ENCODE assay signal across 1 cellular context in genomic region chr6:135498178-135498841, GRCh38.
TF ChIP-seq lines count a peak whose summit lies in the region.

No MANE protein-coding gene starts in this region.

TF ChIP-seq in HepG2, 621 proteins besides CTCF, POLR2A, EP300 and RAD21 (continued from another document and continues in another):
- TF ChIP-seq ZBTB34 (CRISPR knock-in tag; IDR thresholded peaks at IDR 0.05) (no peak), NR2F2 (IDR thresholded peaks at IDR 0.05; ENCODE audit: borderline replicate concordance, low read depth) (no peak), PAF1 (CRISPR knock-in tag; IDR thresholded peaks at IDR 0.05) (no peak), ZSCAN9 (CRISPR knock-in tag; IDR thresholded peaks at IDR 0.05; ENCODE audit: borderline replicate concordance) (no peak; the same call in 1 of the 2 replicates), FOXP4 (CRISPR knock-in tag; IDR thresholded peaks at IDR 0.05) (no peak; the same call in 1 of the 2 replicates), ZBTB21 (CRISPR knock-in tag; IDR thresholded peaks at IDR 0.05) (no peak), RFXANK (CRISPR knock-in tag; IDR thresholded peaks at IDR 0.05) (no peak), PRMT3 (CRISPR knock-in tag; IDR thresholded peaks at IDR 0.05; ENCODE audit: borderline replicate concordance, low read depth) (no peak), ZNF367 (CRISPR knock-in tag; IDR thresholded peaks at IDR 0.05; ENCODE audit: borderline replicate concordance) (no peak), ZNF432 (CRISPR knock-in tag; IDR thresholded peaks at IDR 0.05; ENCODE audit: borderline replicate concordance) (no peak), MXD3 (CRISPR knock-in tag; IDR thresholded peaks at IDR 0.05) (no peak), RNF2 (conservative IDR thresholded peaks at IDR 0.05; ENCODE audit: low read depth) (no peak; the same call in 1 of the 2 replicates), RBAK (CRISPR knock-in tag; IDR thresholded peaks at IDR 0.05) (no peak), AHR (CRISPR knock-in tag; IDR thresholded peaks at IDR 0.05) (no peak), KDM6A (CRISPR knock-in tag; IDR thresholded peaks at IDR 0.05; ENCODE audit: low read depth) (no peak), ZBTB33 (CRISPR knock-in tag; IDR thresholded peaks at IDR 0.05) (0 out of 2 replicates have a peak, but pooled peaks have one; percentile 33), EZH2 (conservative IDR thresholded peaks at IDR 0.05; ENCODE audit: low read depth, low read length) (no peak), CHCHD3 (CRISPR knock-in tag; IDR thresholded peaks at IDR 0.05) (no peak), MAFK (conservative IDR thresholded peaks at IDR 0.05 in 1 of 2, IDR thresholded peaks at IDR 0.05 in 1 of 2; ENCODE audit: low read length in 2 of 2) (no peak), SALL2 (CRISPR knock-in tag; IDR thresholded peaks at IDR 0.05) (no peak), MBD4 (IDR thresholded peaks at IDR 0.05; ENCODE audit: borderline replicate concordance, low read length) (no peak), DPF2 (CRISPR knock-in tag; IDR thresholded peaks at IDR 0.05; ENCODE audit: borderline replicate concordance, low read depth) (no peak), SIX1 (CRISPR knock-in tag; IDR thresholded peaks at IDR 0.05; ENCODE audit: borderline replicate concordance) (no peak), REL (CRISPR knock-in tag; conservative IDR thresholded peaks at IDR 0.05) (no peak), ETS1 (CRISPR knock-in tag; IDR thresholded peaks at IDR 0.05) (no peak), ZNF44 (CRISPR knock-in tag; IDR thresholded peaks at IDR 0.05) (no peak), AHDC1 (CRISPR knock-in tag; IDR thresholded peaks at IDR 0.05; ENCODE audit: borderline replicate concordance) (no peak), TBX2 (CRISPR knock-in tag; IDR thresholded peaks at IDR 0.05; ENCODE audit: borderline replicate concordance) (no peak), GTF3A (CRISPR knock-in tag; conservative IDR thresholded peaks at IDR 0.05) (no peak), ZNF251 (CRISPR knock-in tag; IDR thresholded peaks at IDR 0.05) (no peak), ZNF674 (CRISPR knock-in tag; IDR thresholded peaks at IDR 0.05; ENCODE audit: low read depth) (no peak), AGO2 (optimal IDR thresholded peaks at IDR 0.05; ENCODE audit: low read depth, low read length) (no peak), ZNF775 (CRISPR knock-in tag; IDR thresholded peaks at IDR 0.05; ENCODE audit: borderline replicate concordance) (no peak), ZEB1 (IDR thresholded peaks at IDR 0.05; ENCODE audit: insufficient replicate concordance, low read depth) (peak; percentile 11), ZNF256 (CRISPR knock-in tag; conservative IDR thresholded peaks at IDR 0.05) (no peak), GATAD1 (CRISPR knock-in tag; IDR thresholded peaks at IDR 0.05) (no peak), HMGA1 (CRISPR knock-in tag; conservative IDR thresholded peaks at IDR 0.05) (no peak), ZNF253 (CRISPR knock-in tag; IDR thresholded peaks at IDR 0.05; ENCODE audit: borderline replicate concordance) (no peak), KMT2A (CRISPR knock-in tag; IDR thresholded peaks at IDR 0.05) (no peak), ZNF451 (CRISPR knock-in tag; IDR thresholded peaks at IDR 0.05) (no peak), ATF6 (CRISPR knock-in tag; conservative IDR thresholded peaks at IDR 0.05) (no peak), SNAPC2 (CRISPR knock-in tag; IDR thresholded peaks at IDR 0.05) (no peak), TEAD2 (CRISPR knock-in tag; IDR thresholded peaks at IDR 0.05) (no peak), PTBP1 (IDR thresholded peaks at IDR 0.05; ENCODE audit: low read depth, low read length, poor library complexity, severe bottlenecking) (no peak), ZFAT (CRISPR knock-in tag; conservative IDR thresholded peaks at IDR 0.05) (no peak), STAT5B (CRISPR knock-in tag; IDR thresholded peaks at IDR 0.05) (no peak), POLR2G (IDR thresholded peaks at IDR 0.05; ENCODE audit: low read depth, low read length) (peak; percentile 74; the same call in 1 of the 2 replicates), ZMYM4 (CRISPR knock-in tag; IDR thresholded peaks at IDR 0.05) (no peak; the same call in 1 of the 2 replicates), NRL (CRISPR knock-in tag; IDR thresholded peaks at IDR 0.05; ENCODE audit: borderline replicate concordance) (no peak), NFAT5 (CRISPR knock-in tag; IDR thresholded peaks at IDR 0.05) (no peak)
